In the genomic region with DNA sequence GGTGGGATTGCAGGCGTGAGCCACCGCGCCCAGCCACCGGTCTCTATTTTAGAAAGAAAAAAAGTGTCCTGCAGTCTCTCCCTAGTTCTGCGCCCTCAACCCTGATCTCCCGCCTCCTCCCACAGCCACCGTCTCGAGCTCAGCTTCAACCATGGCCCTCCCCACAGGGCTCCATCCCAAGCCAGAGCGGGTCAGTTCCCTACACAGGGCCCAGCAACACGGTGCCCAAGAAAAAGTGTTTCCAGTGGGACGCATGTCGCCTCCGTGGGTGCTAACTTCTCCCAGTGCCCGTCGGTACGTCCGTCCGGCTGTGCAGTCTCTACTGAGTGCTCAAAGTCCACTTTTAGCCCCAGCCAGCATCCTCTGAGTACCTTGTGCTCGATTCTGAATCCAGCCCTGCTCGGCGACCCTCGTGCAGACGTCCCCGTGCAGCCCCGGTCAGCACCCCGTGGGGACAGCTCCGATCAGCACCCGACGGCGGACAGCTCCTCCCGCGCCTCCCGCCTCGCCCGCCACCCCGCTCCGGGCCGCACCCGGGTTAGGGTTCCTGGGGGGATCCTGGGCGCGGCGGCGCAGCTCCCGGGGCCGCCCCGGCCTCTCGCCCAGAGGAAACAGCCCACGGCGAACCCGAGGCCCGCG, we compare ENCODE assay signal across 1 cellular context.
TF ChIP-seq lines count a peak whose summit lies in the region.

No MANE protein-coding gene starts in this region.

TF ChIP-seq in K562, 482 proteins besides CTCF, POLR2A, EP300 and RAD21 (continued from another document and continues in another):
- TF ChIP-seq, protein P1, sequence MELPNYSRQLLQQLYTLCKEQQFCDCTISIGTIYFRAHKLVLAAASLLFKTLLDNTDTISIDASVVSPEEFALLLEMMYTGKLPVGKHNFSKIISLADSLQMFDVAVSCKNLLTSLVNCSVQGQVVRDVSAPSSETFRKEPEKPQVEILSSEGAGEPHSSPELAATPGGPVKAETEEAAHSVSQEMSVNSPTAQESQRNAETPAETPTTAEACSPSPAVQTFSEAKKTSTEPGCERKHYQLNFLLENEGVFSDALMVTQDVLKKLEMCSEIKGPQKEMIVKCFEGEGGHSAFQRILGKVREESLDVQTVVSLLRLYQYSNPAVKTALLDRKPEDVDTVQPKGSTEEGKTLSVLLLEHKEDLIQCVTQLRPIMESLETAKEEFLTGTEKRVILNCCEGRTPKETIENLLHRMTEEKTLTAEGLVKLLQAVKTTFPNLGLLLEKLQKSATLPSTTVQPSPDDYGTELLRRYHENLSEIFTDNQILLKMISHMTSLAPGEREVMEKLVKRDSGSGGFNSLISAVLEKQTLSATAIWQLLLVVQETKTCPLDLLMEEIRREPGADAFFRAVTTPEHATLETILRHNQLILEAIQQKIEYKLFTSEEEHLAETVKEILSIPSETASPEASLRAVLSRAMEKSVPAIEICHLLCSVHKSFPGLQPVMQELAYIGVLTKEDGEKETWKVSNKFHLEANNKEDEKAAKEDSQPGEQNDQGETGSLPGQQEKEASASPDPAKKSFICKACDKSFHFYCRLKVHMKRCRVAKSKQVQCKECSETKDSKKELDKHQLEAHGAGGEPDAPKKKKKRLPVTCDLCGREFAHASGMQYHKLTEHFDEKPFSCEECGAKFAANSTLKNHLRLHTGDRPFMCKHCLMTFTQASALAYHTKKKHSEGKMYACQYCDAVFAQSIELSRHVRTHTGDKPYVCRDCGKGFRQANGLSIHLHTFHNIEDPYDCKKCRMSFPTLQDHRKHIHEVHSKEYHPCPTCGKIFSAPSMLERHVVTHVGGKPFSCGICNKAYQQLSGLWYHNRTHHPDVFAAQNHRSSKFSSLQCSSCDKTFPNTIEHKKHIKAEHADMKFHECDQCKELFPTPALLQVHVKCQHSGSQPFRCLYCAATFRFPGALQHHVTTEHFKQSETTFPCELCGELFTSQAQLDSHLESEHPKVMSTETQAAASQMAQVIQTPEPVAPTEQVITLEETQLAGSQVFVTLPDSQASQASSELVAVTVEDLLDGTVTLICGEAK (IDR thresholded peaks at IDR 0.05), result peak; percentile 86
- TF ChIP-seq, protein P1 (CRISPR knock-in tag; IDR thresholded peaks at IDR 0.05), result peak; percentile 75
- TF ChIP-seq ZNF23 (CRISPR knock-in tag; IDR thresholded peaks at IDR 0.05), result no peak
- peak in 1 of 2 experiments; percentile 81; a peak in 2 of 4 replicates for TF ChIP-seq FOXA3 (CRISPR knock-in tag; conservative IDR thresholded peaks at IDR 0.05 in 1 of 2, IDR thresholded peaks at IDR 0.05 in 1 of 2)
- TF ChIP-seq, protein P2, sequence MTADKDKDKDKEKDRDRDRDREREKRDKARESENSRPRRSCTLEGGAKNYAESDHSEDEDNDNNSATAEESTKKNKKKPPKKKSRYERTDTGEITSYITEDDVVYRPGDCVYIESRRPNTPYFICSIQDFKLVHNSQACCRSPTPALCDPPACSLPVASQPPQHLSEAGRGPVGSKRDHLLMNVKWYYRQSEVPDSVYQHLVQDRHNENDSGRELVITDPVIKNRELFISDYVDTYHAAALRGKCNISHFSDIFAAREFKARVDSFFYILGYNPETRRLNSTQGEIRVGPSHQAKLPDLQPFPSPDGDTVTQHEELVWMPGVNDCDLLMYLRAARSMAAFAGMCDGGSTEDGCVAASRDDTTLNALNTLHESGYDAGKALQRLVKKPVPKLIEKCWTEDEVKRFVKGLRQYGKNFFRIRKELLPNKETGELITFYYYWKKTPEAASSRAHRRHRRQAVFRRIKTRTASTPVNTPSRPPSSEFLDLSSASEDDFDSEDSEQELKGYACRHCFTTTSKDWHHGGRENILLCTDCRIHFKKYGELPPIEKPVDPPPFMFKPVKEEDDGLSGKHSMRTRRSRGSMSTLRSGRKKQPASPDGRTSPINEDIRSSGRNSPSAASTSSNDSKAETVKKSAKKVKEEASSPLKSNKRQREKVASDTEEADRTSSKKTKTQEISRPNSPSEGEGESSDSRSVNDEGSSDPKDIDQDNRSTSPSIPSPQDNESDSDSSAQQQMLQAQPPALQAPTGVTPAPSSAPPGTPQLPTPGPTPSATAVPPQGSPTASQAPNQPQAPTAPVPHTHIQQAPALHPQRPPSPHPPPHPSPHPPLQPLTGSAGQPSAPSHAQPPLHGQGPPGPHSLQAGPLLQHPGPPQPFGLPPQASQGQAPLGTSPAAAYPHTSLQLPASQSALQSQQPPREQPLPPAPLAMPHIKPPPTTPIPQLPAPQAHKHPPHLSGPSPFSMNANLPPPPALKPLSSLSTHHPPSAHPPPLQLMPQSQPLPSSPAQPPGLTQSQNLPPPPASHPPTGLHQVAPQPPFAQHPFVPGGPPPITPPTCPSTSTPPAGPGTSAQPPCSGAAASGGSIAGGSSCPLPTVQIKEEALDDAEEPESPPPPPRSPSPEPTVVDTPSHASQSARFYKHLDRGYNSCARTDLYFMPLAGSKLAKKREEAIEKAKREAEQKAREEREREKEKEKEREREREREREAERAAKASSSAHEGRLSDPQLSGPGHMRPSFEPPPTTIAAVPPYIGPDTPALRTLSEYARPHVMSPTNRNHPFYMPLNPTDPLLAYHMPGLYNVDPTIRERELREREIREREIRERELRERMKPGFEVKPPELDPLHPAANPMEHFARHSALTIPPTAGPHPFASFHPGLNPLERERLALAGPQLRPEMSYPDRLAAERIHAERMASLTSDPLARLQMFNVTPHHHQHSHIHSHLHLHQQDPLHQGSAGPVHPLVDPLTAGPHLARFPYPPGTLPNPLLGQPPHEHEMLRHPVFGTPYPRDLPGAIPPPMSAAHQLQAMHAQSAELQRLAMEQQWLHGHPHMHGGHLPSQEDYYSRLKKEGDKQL (CRISPR knock-in tag; IDR thresholded peaks at IDR 0.05; ENCODE audit: borderline replicate concordance), result peak; percentile 79; the same call in 1 of the 2 replicates
- peak; percentile 85 for TF ChIP-seq STAG1 (CRISPR knock-in tag; IDR thresholded peaks at IDR 0.05; ENCODE audit: borderline replicate concordance)
- no peak for TF ChIP-seq GATAD2A (IDR thresholded peaks at IDR 0.05)
- TF ChIP-seq, protein P3, sequence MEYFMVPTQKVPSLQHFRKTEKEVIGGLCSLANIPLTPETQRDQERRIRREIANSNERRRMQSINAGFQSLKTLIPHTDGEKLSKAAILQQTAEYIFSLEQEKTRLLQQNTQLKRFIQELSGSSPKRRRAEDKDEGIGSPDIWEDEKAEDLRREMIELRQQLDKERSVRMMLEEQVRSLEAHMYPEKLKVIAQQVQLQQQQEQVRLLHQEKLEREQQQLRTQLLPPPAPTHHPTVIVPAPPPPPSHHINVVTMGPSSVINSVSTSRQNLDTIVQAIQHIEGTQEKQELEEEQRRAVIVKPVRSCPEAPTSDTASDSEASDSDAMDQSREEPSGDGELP (CRISPR knock-in tag; IDR thresholded peaks at IDR 0.05; ENCODE audit: borderline replicate concordance), result peak; percentile 86
- TF ChIP-seq ZBTB1 (CRISPR knock-in tag; IDR thresholded peaks at IDR 0.05; ENCODE audit: borderline replicate concordance, low read depth), result peak; percentile 91
- TF ChIP-seq ZNF175 (CRISPR knock-in tag; IDR thresholded peaks at IDR 0.05; ENCODE audit: low read depth), result 0 out of 2 replicates have a peak, but pooled peaks have one; percentile 26
- TF ChIP-seq RB1 (IDR thresholded peaks at IDR 0.05; ENCODE audit: low read depth), result peak; percentile 86
- 0 out of 2 replicates have a peak, but pooled peaks have one; percentile 34 for TF ChIP-seq GATA2 (CRISPR knock-in tag; IDR thresholded peaks at IDR 0.05)
- TF ChIP-seq ZKSCAN1 (IDR thresholded peaks at IDR 0.05; ENCODE audit: low read depth, low read length), result no peak
- TF ChIP-seq RUNX1 (IDR thresholded peaks at IDR 0.05; ENCODE audit: low read depth), result no peak
- TF ChIP-seq ZNF644 (tag; IDR thresholded peaks at IDR 0.05; ENCODE audit: low read depth), result peak; percentile 80; the same call in 1 of the 2 replicates
- no peak for TF ChIP-seq RBM14 (IDR thresholded peaks at IDR 0.05; ENCODE audit: borderline replicate concordance, insufficient read depth, low read depth, low read length)
- TF ChIP-seq ETV5 (CRISPR knock-in tag; IDR thresholded peaks at IDR 0.05; ENCODE audit: low read depth), result peak; percentile 68; the same call in 1 of the 2 replicates
- TF ChIP-seq FOXJ3 (CRISPR knock-in tag; IDR thresholded peaks at IDR 0.05), result peak; percentile 84; the same call in 1 of the 2 replicates
- no peak for TF ChIP-seq CBFA2T2 (conservative IDR thresholded peaks at IDR 0.05)
- TF ChIP-seq SMARCE1 (IDR thresholded peaks at IDR 0.05), result no peak
- no peak for TF ChIP-seq CBFB (CRISPR knock-in tag; IDR thresholded peaks at IDR 0.05)
- TF ChIP-seq CXXC5 (CRISPR knock-in tag; IDR thresholded peaks at IDR 0.05), result peak; percentile 71
- no peak for TF ChIP-seq EWSR1 (IDR thresholded peaks at IDR 0.05; ENCODE audit: borderline replicate concordance, low read depth, partially characterized antibody)
- no peak for TF ChIP-seq NRF1 (conservative IDR thresholded peaks at IDR 0.05 in 1 of 2, IDR thresholded peaks at IDR 0.05 in 1 of 2)
- TF ChIP-seq, protein P4, sequence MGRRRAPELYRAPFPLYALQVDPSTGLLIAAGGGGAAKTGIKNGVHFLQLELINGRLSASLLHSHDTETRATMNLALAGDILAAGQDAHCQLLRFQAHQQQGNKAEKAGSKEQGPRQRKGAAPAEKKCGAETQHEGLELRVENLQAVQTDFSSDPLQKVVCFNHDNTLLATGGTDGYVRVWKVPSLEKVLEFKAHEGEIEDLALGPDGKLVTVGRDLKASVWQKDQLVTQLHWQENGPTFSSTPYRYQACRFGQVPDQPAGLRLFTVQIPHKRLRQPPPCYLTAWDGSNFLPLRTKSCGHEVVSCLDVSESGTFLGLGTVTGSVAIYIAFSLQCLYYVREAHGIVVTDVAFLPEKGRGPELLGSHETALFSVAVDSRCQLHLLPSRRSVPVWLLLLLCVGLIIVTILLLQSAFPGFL (CRISPR knock-in tag; IDR thresholded peaks at IDR 0.05), result no peak
- no peak for TF ChIP-seq PCBP1 (IDR thresholded peaks at IDR 0.05; ENCODE audit: low read depth, low read length, poor library complexity, severe bottlenecking)
- TF ChIP-seq ZNF431 (CRISPR knock-in tag; IDR thresholded peaks at IDR 0.05), result peak; percentile 80
- TF ChIP-seq NR3C1 (CRISPR knock-in tag; IDR thresholded peaks at IDR 0.05), result peak; percentile 99
- TF ChIP-seq JUNB (CRISPR knock-in tag; conservative IDR thresholded peaks at IDR 0.05), result no peak
- TF ChIP-seq MCM2 (IDR thresholded peaks at IDR 0.05; ENCODE audit: low read depth), result no peak
- TF ChIP-seq TCF3 (CRISPR knock-in tag; IDR thresholded peaks at IDR 0.05), result peak; percentile 47; the same call in 1 of the 2 replicates
- TF ChIP-seq, protein P5, sequence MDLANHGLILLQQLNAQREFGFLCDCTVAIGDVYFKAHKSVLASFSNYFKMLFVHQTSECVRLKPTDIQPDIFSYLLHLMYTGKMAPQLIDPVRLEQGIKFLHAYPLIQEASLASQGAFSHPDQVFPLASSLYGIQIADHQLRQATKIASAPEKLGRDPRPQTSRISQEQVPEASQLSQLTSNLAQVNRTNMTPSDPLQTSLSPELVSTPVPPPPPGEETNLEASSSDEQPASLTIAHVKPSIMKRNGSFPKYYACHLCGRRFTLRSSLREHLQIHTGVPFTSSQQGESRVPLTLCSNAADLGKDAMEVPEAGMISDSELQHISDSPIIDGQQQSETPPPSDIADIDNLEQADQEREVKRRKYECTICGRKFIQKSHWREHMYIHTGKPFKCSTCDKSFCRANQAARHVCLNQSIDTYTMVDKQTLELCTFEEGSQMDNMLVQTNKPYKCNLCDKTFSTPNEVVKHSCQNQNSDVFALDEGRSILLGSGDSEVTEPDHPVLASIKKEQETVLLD (IDR thresholded peaks at IDR 0.05), result no peak
- TF ChIP-seq TAF1 (IDR thresholded peaks at IDR 0.05; ENCODE audit: control insufficient read depth, extremely low read depth, insufficient read depth, low read length, severe bottlenecking), result no peak
- no peak for TF ChIP-seq SMARCC2 (IDR thresholded peaks at IDR 0.05; ENCODE audit: low read depth)
- no peak for TF ChIP-seq MYBL2 (IDR thresholded peaks at IDR 0.05; ENCODE audit: low read depth)
- peak; percentile 59; the same call in 1 of the 2 replicates for TF ChIP-seq MYBL2 (CRISPR knock-in tag; IDR thresholded peaks at IDR 0.05; ENCODE audit: borderline replicate concordance)
- peak; percentile 17 to 94; a peak in 3 of 4 replicates for TF ChIP-seq HDAC1 (IDR thresholded peaks at IDR 0.05)
- no peak for TF ChIP-seq ZNF764 (CRISPR knock-in tag; IDR thresholded peaks at IDR 0.05; ENCODE audit: low read depth)
- TF ChIP-seq, protein P6, sequence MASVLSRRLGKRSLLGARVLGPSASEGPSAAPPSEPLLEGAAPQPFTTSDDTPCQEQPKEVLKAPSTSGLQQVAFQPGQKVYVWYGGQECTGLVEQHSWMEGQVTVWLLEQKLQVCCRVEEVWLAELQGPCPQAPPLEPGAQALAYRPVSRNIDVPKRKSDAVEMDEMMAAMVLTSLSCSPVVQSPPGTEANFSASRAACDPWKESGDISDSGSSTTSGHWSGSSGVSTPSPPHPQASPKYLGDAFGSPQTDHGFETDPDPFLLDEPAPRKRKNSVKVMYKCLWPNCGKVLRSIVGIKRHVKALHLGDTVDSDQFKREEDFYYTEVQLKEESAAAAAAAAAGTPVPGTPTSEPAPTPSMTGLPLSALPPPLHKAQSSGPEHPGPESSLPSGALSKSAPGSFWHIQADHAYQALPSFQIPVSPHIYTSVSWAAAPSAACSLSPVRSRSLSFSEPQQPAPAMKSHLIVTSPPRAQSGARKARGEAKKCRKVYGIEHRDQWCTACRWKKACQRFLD (CRISPR knock-in tag; IDR thresholded peaks at IDR 0.05), result peak; percentile 92
- TF ChIP-seq ZNF224 (CRISPR knock-in tag; IDR thresholded peaks at IDR 0.05), result peak; percentile 94; the same call in 1 of the 2 replicates
